Comparison of ENCODE assay signal across 39 cellular contexts in genomic region chr13:26382843-26383242, GRCh38.
"Had no signal": no experiment of that assay in that cellular context is flagged by ENCODE, and none has a peak within 500 bp of the region (broad histone marks: within the 10 kb centered on the region; RNA-seq: fewer than 3 reads in every experiment).

No MANE protein-coding gene starts in this region.

- DNase-seq: activated effector memory CD4-positive, alpha-beta T cell treated with anti-CD3 and anti-CD28 coated beads, Interleukin-2, amount 50 U/mL, for 16 hours; activated effector memory CD4-positive, alpha-beta T cell treated with Interleukin-2 at 50 U/mL for 16 hours; activated gamma-delta T cell; activated gamma-delta T cell treated with Interleukin-2 at 50 U/mL for 16 hours; activated naive CD4-positive, alpha-beta T cell; activated naive CD4-positive, alpha-beta T cell treated with anti-CD3 and anti-CD28 coated beads for 36 hours; activated naive CD4-positive, alpha-beta T cell treated with anti-CD3 and anti-CD28 coated beads, Interleukin-2, amount 10 ng/mL, durations not matched to agents 7 days and 5 days; activated naive CD4-positive, alpha-beta T cell treated with anti-CD3 and anti-CD28 coated beads, Interleukin-2, amount 50 U/mL, for 16 hours; activated naive CD4-positive, alpha-beta T cell treated with Interleukin-2 at 50 U/mL for 16 hours; activated naive CD8-positive, alpha-beta T cell treated with anti-CD3 and anti-CD28 coated beads for 36 hours; activated naive CD8-positive, alpha-beta T cell treated with anti-CD3 and anti-CD28 coated beads, Interleukin-2, amount 10 ng/mL, durations not matched to agents 7 days and 5 days; activated naive CD8-positive, alpha-beta T cell treated with anti-CD3 and anti-CD28 coated beads, Interleukin-2, amount 50 U/mL, for 24 hours; activated T-cell treated with anti-CD3 and anti-CD28 coated beads, Interleukin-2, amount 50 U/mL, for 1 hour; activated T-cell treated with anti-CD3 and anti-CD28 coated beads, Interleukin-2, amount 50 U/mL, for 24 hours; activated T-cell treated with anti-CD3 and anti-CD28 coated beads, Interleukin-2, amount 50 U/mL, for 4 hours; activated T-cell treated with anti-CD3 and anti-CD28 coated beads, Interleukin-2, amount 50 U/mL, for 48 hours; activated T-cell treated with anti-CD3 and anti-CD28 coated beads, Interleukin-2, amount 50 U/mL, for 72 hours; adrenal gland; amniotic stem cell; amygdala; anterior cingulate cortex; aorta; body of pancreas; brain microvascular endothelial cell; caudate nucleus; central memory CD4-positive, alpha-beta T cell; cerebellar nuclear complex had no signal

- H3K27me3 Mint-ChIP-seq: activated naive CD4-positive, alpha-beta T cell treated with anti-CD3 and anti-CD28 coated beads, Interleukin-2, amount 10 ng/mL, durations not matched to agents 7 days and 5 days; activated naive CD4-positive, alpha-beta T cell treated with anti-CD3 and anti-CD28 coated beads, Interleukin-2, amount 50 U/mL, for 24 hours; activated naive CD8-positive, alpha-beta T cell; activated naive CD8-positive, alpha-beta T cell treated with anti-CD3 and anti-CD28 coated beads for 36 hours; activated naive CD8-positive, alpha-beta T cell treated with anti-CD3 and anti-CD28 coated beads, Interleukin-2, amount 10 ng/mL, durations not matched to agents 7 days and 5 days; activated naive CD8-positive, alpha-beta T cell treated with anti-CD3 and anti-CD28 coated beads, Interleukin-2, amount 50 U/mL, for 24 hours; activated T-cell treated with anti-CD3 and anti-CD28 coated beads, Interleukin-2, amount 50 U/mL, for 24 hours; activated T-helper 17 cell treated with anti-CD3 and anti-CD28 coated beads, Interleukin-2, amount 50 U/mL, for 72 hours; brain had no signal

- H3K27ac Mint-ChIP-seq: activated naive CD4-positive, alpha-beta T cell treated with anti-CD3 and anti-CD28 coated beads for 36 hours; activated naive CD4-positive, alpha-beta T cell treated with anti-CD3 and anti-CD28 coated beads, Interleukin-2, amount 10 ng/mL, durations not matched to agents 7 days and 5 days; activated naive CD4-positive, alpha-beta T cell treated with anti-CD3 and anti-CD28 coated beads, Interleukin-2, amount 50 U/mL, for 24 hours; activated naive CD4-positive, alpha-beta T cell treated with anti-CD3 and anti-CD28 coated beads, Interleukin-2, amount 50 U/mL, for 72 hours; activated naive CD8-positive, alpha-beta T cell; activated naive CD8-positive, alpha-beta T cell treated with anti-CD3 and anti-CD28 coated beads for 36 hours; activated naive CD8-positive, alpha-beta T cell treated with anti-CD3 and anti-CD28 coated beads, Interleukin-2, amount 10 ng/mL, durations not matched to agents 7 days and 5 days; activated naive CD8-positive, alpha-beta T cell treated with anti-CD3 and anti-CD28 coated beads, Interleukin-2, amount 50 U/mL, for 24 hours; activated T-cell treated with anti-CD3 and anti-CD28 coated beads, Interleukin-2, amount 50 U/mL, for 24 hours; activated T-cell treated with anti-CD3 and anti-CD28 coated beads, Interleukin-2, amount 50 U/mL, for 72 hours; activated T-helper 1 cell treated with anti-CD3 and anti-CD28 coated beads, Interleukin-12 subunit alpha, Interleukin-12 subunit beta, Interleukin-2, Interleukin-4 antibody, amounts not matched to agents 30 ng/mL and 10 ng/mL and 1 ng/mL, durations not matched to agents 14 hours and 24 hours and 36 hours; activated T-helper 17 cell treated with anti-CD3 and anti-CD28 coated beads, Interleukin-2, amount 50 U/mL, for 72 hours; activated T-helper 2 cell treated with anti-CD3 and anti-CD28 coated beads, Interferon-gamma antibody, Interleukin-2, Interleukin-4, amounts not matched to agents 10 μg/mL and 5 μg/mL and 100 μg/mL, durations not matched to agents 14 hours and 24 hours and 36 hours had no signal

- ATAC-seq: activated naive CD4-positive, alpha-beta T cell treated with anti-CD3 and anti-CD28 coated beads, Interleukin-2, amount 50 U/mL, for 72 hours; activated naive CD8-positive, alpha-beta T cell treated with anti-CD3 and anti-CD28 coated beads, Interleukin-2, amount 50 U/mL, for 24 hours; activated T-cell treated with anti-CD3 and anti-CD28 coated beads, Interleukin-2, amount 50 U/mL, for 4 hours; activated T-cell treated with anti-CD3 and anti-CD28 coated beads, Interleukin-2, amount 50 U/mL, for 72 hours; activated T-helper 17 cell treated with anti-CD3 and anti-CD28 coated beads, Interleukin-2, amount 50 U/mL, for 72 hours; body of pancreas had no signal

- H3K4me3 Mint-ChIP-seq: activated naive CD4-positive, alpha-beta T cell treated with anti-CD3 and anti-CD28 coated beads for 36 hours; activated naive CD4-positive, alpha-beta T cell treated with anti-CD3 and anti-CD28 coated beads, Interleukin-2, amount 10 ng/mL, durations not matched to agents 7 days and 5 days; activated naive CD4-positive, alpha-beta T cell treated with anti-CD3 and anti-CD28 coated beads, Interleukin-2, amount 50 U/mL, for 24 hours; activated naive CD8-positive, alpha-beta T cell; activated naive CD8-positive, alpha-beta T cell treated with anti-CD3 and anti-CD28 coated beads for 36 hours; activated naive CD8-positive, alpha-beta T cell treated with anti-CD3 and anti-CD28 coated beads, Interleukin-2, amount 10 ng/mL, durations not matched to agents 7 days and 5 days; activated naive CD8-positive, alpha-beta T cell treated with anti-CD3 and anti-CD28 coated beads, Interleukin-2, amount 50 U/mL, for 24 hours; activated T-cell treated with anti-CD3 and anti-CD28 coated beads, Interleukin-2, amount 50 U/mL, for 24 hours; activated T-cell treated with anti-CD3 and anti-CD28 coated beads, Interleukin-2, amount 50 U/mL, for 4 hours; activated T-cell treated with anti-CD3 and anti-CD28 coated beads, Interleukin-2, amount 50 U/mL, for 72 hours; activated T-helper 1 cell treated with anti-CD3 and anti-CD28 coated beads, Interleukin-12 subunit alpha, Interleukin-12 subunit beta, Interleukin-2, Interleukin-4 antibody, amounts not matched to agents 30 ng/mL and 10 ng/mL and 1 ng/mL, durations not matched to agents 14 hours and 24 hours and 36 hours; activated T-helper 17 cell treated with anti-CD3 and anti-CD28 coated beads, Interleukin-2, amount 50 U/mL, for 72 hours had no signal

- FAIRE-seq: astrocyte, bronchial epithelial cell had no signal

- H3K27ac ChIP-seq: adrenal gland, ascending aorta, body of pancreas, brain microvascular endothelial cell, breast epithelium, cardiac muscle cell had no signal

- H3K9me3 Mint-ChIP-seq: activated naive CD4-positive, alpha-beta T cell treated with anti-CD3 and anti-CD28 coated beads for 36 hours; activated naive CD4-positive, alpha-beta T cell treated with anti-CD3 and anti-CD28 coated beads, Interleukin-2, amount 10 ng/mL, durations not matched to agents 7 days and 5 days; activated naive CD4-positive, alpha-beta T cell treated with anti-CD3 and anti-CD28 coated beads, Interleukin-2, amount 50 U/mL, for 24 hours; activated naive CD4-positive, alpha-beta T cell treated with anti-CD3 and anti-CD28 coated beads, Interleukin-2, amount 50 U/mL, for 72 hours; activated naive CD8-positive, alpha-beta T cell treated with anti-CD3 and anti-CD28 coated beads for 36 hours; activated naive CD8-positive, alpha-beta T cell treated with anti-CD3 and anti-CD28 coated beads, Interleukin-2, amount 10 ng/mL, durations not matched to agents 7 days and 5 days; activated naive CD8-positive, alpha-beta T cell treated with anti-CD3 and anti-CD28 coated beads, Interleukin-2, amount 50 U/mL, for 24 hours; activated T-cell treated with anti-CD3 and anti-CD28 coated beads, Interleukin-2, amount 50 U/mL, for 24 hours; activated T-cell treated with anti-CD3 and anti-CD28 coated beads, Interleukin-2, amount 50 U/mL, for 4 hours; activated T-cell treated with anti-CD3 and anti-CD28 coated beads, Interleukin-2, amount 50 U/mL, for 72 hours; activated T-helper 1 cell treated with anti-CD3 and anti-CD28 coated beads, Interleukin-12 subunit alpha, Interleukin-12 subunit beta, Interleukin-2, Interleukin-4 antibody, amounts not matched to agents 30 ng/mL and 10 ng/mL and 1 ng/mL, durations not matched to agents 14 hours and 24 hours and 36 hours; activated T-helper 17 cell treated with anti-CD3 and anti-CD28 coated beads, Interleukin-2, amount 50 U/mL, for 72 hours; activated T-helper 2 cell treated with anti-CD3 and anti-CD28 coated beads, Interferon-gamma antibody, Interleukin-2, Interleukin-4, amounts not matched to agents 10 μg/mL and 5 μg/mL and 100 μg/mL, durations not matched to agents 14 hours and 24 hours and 36 hours; brain had no signal
